In genomic region chr17:10210151-10210574, GRCh38 we compare ENCODE assay signal across 16 cellular contexts. TPM values are rescaled to one million over a fixed set of nuclear protein-coding genes. Genes with fewer than 3 reads are reported as not detected.
DNase-seq lines count a peak whose midpoint lies in the region; ATAC-seq and TF ChIP-seq lines count a peak whose summit lies in the region.
"Had no signal": no experiment of that assay in that cellular context is flagged by ENCODE, and none has a peak within 500 bp of the region (broad histone marks: within the 10 kb centered on the region; RNA-seq: fewer than 3 reads in every experiment).

No MANE protein-coding gene starts in this region.

- peaks cover 0 to 19% (median 7%) of the 10 kb centered on the region in 11 donors for H3K9me3 Mint-ChIP-seq in naive thymus-derived CD4-positive, alpha-beta T cell

- H4K8ac ChIP-seq in trophoblast cell (ENCODE audit: low read depth, low read length), result no peak overlapping the region

- H3K4me3 ChIP-seq in adipocyte (ENCODE audit: low read length) (no peak overlapping the region), trophoblast cell (ENCODE audit: low read depth, low read length) (no peak overlapping the region)
- H3K4me3 ChIP-seq in naive thymus-derived CD4-positive, alpha-beta T cell (ENCODE audit: low read length), result no peak overlapping the region
- H3K4me3 ChIP-seq: adrenal gland, thoracic aorta had no signal

- H4K12ac ChIP-seq in trophoblast cell (ENCODE audit: low read depth, low read length), result no peak overlapping the region

- no peak for TF ChIP-seq CTCF in foreskin keratinocyte (conservative IDR thresholded peaks at IDR 0.05)

- peak overlapping the region; percentile 7 for H4K91ac ChIP-seq in trophoblast cell (ENCODE audit: low read depth, low read length)

- H2BK120ac ChIP-seq in trophoblast cell (ENCODE audit: insufficient read depth, low read length, poor library complexity), result no peak overlapping the region

- no peaks in the 10 kb centered on the region for H3K79me2 ChIP-seq in trophoblast cell (ENCODE audit: control insufficient read depth, insufficient read depth, low read length, poor library complexity)

- no peak overlapping the region for H3K4ac ChIP-seq in trophoblast cell (ENCODE audit: low read depth, low read length)

- peaks cover 8% of the 10 kb centered on the region for H3K9me3 ChIP-seq in adipocyte (ENCODE audit: control insufficient read depth, low read length)
- no peaks in the 10 kb centered on the region for H3K9me3 ChIP-seq in trophoblast cell (ENCODE audit: insufficient read depth, low read depth, low read length)
- peaks cover 0 to 7% (median 0%) of the 10 kb centered on the region in 3 experiments for H3K9me3 ChIP-seq in naive thymus-derived CD4-positive, alpha-beta T cell (ENCODE audit: control insufficient read depth in 2 of 3, low read length in 3 of 3)
- H3K9me3 ChIP-seq: adrenal gland, BE2C, thoracic aorta had no signal

- no peak overlapping the region for H3K18ac ChIP-seq in trophoblast cell (ENCODE audit: low read length)

- no peaks in the 10 kb centered on the region for H3K27me3 Mint-ChIP-seq in naive thymus-derived CD4-positive, alpha-beta T cell

- H3K27ac ChIP-seq in foreskin keratinocyte (no peak overlapping the region), trophoblast cell (ENCODE audit: low read depth, low read length) (peak overlapping the region; percentile 73)
- no peak overlapping the region for H3K27ac ChIP-seq in naive thymus-derived CD4-positive, alpha-beta T cell (ENCODE audit: low read depth, low read length)
- H3K27ac ChIP-seq: adrenal gland, thoracic aorta had no signal

- POLR2A ChIA-PET in naive thymus-derived CD4-positive, alpha-beta T cell (lab: Charles Lee), result no interaction called here

- H2AFZ ChIP-seq in trophoblast cell (ENCODE audit: insufficient read depth, low read length, poor library complexity), result no peak overlapping the region

- H2BK12ac ChIP-seq in trophoblast cell (ENCODE audit: low read length), result no peak overlapping the region

- peak overlapping the region; percentile 79 for H2BK5ac ChIP-seq in trophoblast cell (ENCODE audit: low read depth, low read length, poor library complexity)

- H3K4me2 ChIP-seq in trophoblast cell (ENCODE audit: low read length), result no peak overlapping the region

- no peaks in the 10 kb centered on the region for H3K4me1 Mint-ChIP-seq in naive thymus-derived CD4-positive, alpha-beta T cell
- H3K4me1 Mint-ChIP-seq: immature natural killer cell had no signal

- no peak overlapping the region for H3K23ac ChIP-seq in trophoblast cell (ENCODE audit: low read length)

- H3K27me3 ChIP-seq in adipocyte (replicated peaks; ENCODE audit: control insufficient read depth, insufficient read depth, low read length) (no peaks in the 10 kb centered on the region), foreskin keratinocyte (no peaks in the 10 kb centered on the region), trophoblast cell (ENCODE audit: insufficient read depth, low read length) (no peaks in the 10 kb centered on the region)
- no peaks in the 10 kb centered on the region for H3K27me3 ChIP-seq in naive thymus-derived CD4-positive, alpha-beta T cell (ENCODE audit: control insufficient read depth in 2 of 2, insufficient read depth in 2 of 2, low read length in 2 of 2)
- H3K27me3 ChIP-seq: adrenal gland, BE2C had no signal

- H3K79me1 ChIP-seq in trophoblast cell (ENCODE audit: low read length), result peaks cover 15% of the 10 kb centered on the region

- no peaks in the 10 kb centered on the region for H3K4me1 ChIP-seq in adipocyte (ENCODE audit: control insufficient read depth, insufficient read depth, low read length)
- no peaks in the 10 kb centered on the region for H3K4me1 ChIP-seq in foreskin keratinocyte
- H3K4me1 ChIP-seq in trophoblast cell (ENCODE audit: control insufficient read depth in 1 of 2, insufficient read depth in 2 of 2, low read length in 2 of 2), result peaks cover 15 to 16% of the 10 kb centered on the region in 2 experiments
- no peaks in the 10 kb centered on the region for H3K4me1 ChIP-seq in naive thymus-derived CD4-positive, alpha-beta T cell (ENCODE audit: control insufficient read depth in 2 of 2, insufficient read depth in 2 of 2, low read length in 2 of 2)
- H3K4me1 ChIP-seq: adrenal gland, BE2C had no signal

- peak; percentile 20 for DNase-seq in GM04503 (ENCODE audit: low read depth)
- DNase-seq in adipocyte (ENCODE audit: low read depth), result peak; percentile 81
- peak in 1 of 2 donors; percentile 78 for DNase-seq in foreskin keratinocyte
- DNase-seq in trophoblast cell, result peak; percentile 92 to 95
- DNase-seq in mesenteric fat pad (ENCODE audit: low spot score), result no peak
- DNase-seq in naive thymus-derived CD4-positive, alpha-beta T cell, result no peak
- DNase-seq: activated CD8-positive, alpha-beta memory T cell treated with anti-CD3 and anti-CD28 coated beads, Interleukin-2, amount 50 U/mL, for 48 hours; adrenal gland; BE2C; immature natural killer cell; NCI-H2081; T-helper 9 cell had no signal

- CTCF ChIA-PET in naive thymus-derived CD4-positive, alpha-beta T cell (lab: Charles Lee), result no interaction called here

- no peak overlapping the region for H3K27ac Mint-ChIP-seq in naive thymus-derived CD4-positive, alpha-beta T cell
- H3K27ac Mint-ChIP-seq: immature natural killer cell had no signal

- no CpG with 5 or more reads among the region's 6 CpGs for WGBS in trophoblast cell (ENCODE audit: extremely low coverage, insufficient coverage, insufficient read length)

- peak; percentile 42 for ATAC-seq in foreskin keratinocyte
- ATAC-seq in HG03139 (IDR thresholded peaks at IDR 0.05; ENCODE audit: unreplicated experiment), result no peak
- no peak for ATAC-seq in GM21390 (IDR thresholded peaks at IDR 0.05; ENCODE audit: unreplicated experiment)
- no peak for ATAC-seq in naive thymus-derived CD4-positive, alpha-beta T cell

- H3K14ac ChIP-seq in trophoblast cell (ENCODE audit: low read length), result no peak overlapping the region

- H3K9ac ChIP-seq in adipocyte (ENCODE audit: low read length) (no peak overlapping the region), trophoblast cell (ENCODE audit: low read length) (no peak overlapping the region)

- H3K36me3 Mint-ChIP-seq in naive thymus-derived CD4-positive, alpha-beta T cell, result peaks cover 0 to 5% (median 0%) of the 10 kb centered on the region in 5 donors
- H3K36me3 Mint-ChIP-seq: immature natural killer cell had no signal

- intact Hi-C loops in naive thymus-derived CD4-positive, alpha-beta T cell (cut with micrococcal nuclease), result no loop called here

- H2AK5ac ChIP-seq in trophoblast cell (ENCODE audit: low read length), result no peak overlapping the region

- H3K36me3 ChIP-seq in adipocyte (ENCODE audit: control insufficient read depth, insufficient read depth, low read length, severe bottlenecking) (no peaks in the 10 kb centered on the region), trophoblast cell (ENCODE audit: control insufficient read depth in 1 of 2, insufficient read depth in 2 of 2, low read length in 2 of 2) (peaks cover 0 to 2% of the 10 kb centered on the region in 2 experiments)
- H3K36me3 ChIP-seq in naive thymus-derived CD4-positive, alpha-beta T cell (ENCODE audit: control insufficient read depth in 2 of 3, insufficient read depth in 3 of 3, low read length in 3 of 3), result no peaks in the 10 kb centered on the region
- H3K36me3 ChIP-seq: adrenal gland, BE2C, thoracic aorta had no signal

- H3K4me3 Mint-ChIP-seq in naive thymus-derived CD4-positive, alpha-beta T cell, result no peak overlapping the region
- H3K4me3 Mint-ChIP-seq: immature natural killer cell had no signal

RNA-seq across cellular contexts. Expression of gene GAS7, which starts 11.8 kb away (rescaled TPM):
- total RNA-seq in foreskin keratinocyte, result 0.04 and 0.10 TPM in 2 replicates
- polyA plus RNA-seq in foreskin keratinocyte, result 0.07 and 0.11 TPM in 2 replicates
- 18.4 and 20.0 TPM in 2 replicates for polyA plus RNA-seq in trophoblast cell (2013)
- total RNA-seq in mesenteric fat pad, result 81.5 TPM
- total RNA-seq in naive thymus-derived CD4-positive, alpha-beta T cell, result 10 to 100 TPM in 1 of 5 experiments, 1 to 10 TPM in 3, under 1 TPM in 1; 0.24 to 54.3 (median 3.4) TPM
- polyA plus RNA-seq in naive thymus-derived CD4-positive, alpha-beta T cell, result under 1 TPM; 0.09 to 0.31 TPM
- total RNA-seq: endothelial cell of umbilical vein had no signal
- polyA plus RNA-seq: endothelial cell of umbilical vein had no signal

Comparison
In these comparisons a context has a peak if more than half of its experiments do, and no peak if none do; other contexts are left out.
1. DNase-seq: peak in GM04503 (single experiment), adipocyte (single experiment) and trophoblast cell (2 of 2); none in mesenteric fat pad (single experiment) and naive thymus-derived CD4-positive, alpha-beta T cell (0 of 9).